ENCODE assay signal across 14 cellular contexts in the genomic region with DNA sequence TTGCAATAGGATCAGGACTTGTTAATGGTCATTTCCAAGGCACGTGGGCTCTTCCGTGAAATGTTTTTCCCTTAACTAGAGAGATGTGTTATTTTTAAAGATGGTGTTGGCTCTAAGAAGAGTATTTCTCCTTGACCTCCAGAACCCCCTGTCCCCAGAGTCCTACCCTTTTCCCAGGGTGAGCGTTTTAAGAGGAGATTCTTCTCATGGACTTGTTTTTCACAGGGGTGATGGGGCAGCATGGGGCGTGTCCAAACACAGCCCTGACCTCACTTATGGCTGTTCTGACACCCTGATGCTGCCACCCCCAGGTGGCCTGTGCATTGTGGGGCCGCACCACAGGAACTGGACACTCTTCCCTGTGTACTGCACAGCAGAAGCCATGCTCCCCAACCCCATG.
DNase-seq lines count a peak whose midpoint lies in the region; ATAC-seq and TF ChIP-seq lines count a peak whose summit lies in the region.
"Had no signal": no experiment of that assay in that cellular context is flagged by ENCODE, and none has a peak within 500 bp of the region (broad histone marks: within the 10 kb centered on the region; RNA-seq: fewer than 3 reads in every experiment).

No MANE protein-coding gene starts in this region.

- ATAC-seq in T-helper 17 cell (no peak), HG03469 (IDR thresholded peaks at IDR 0.05; ENCODE audit: unreplicated experiment) (no peak), GM19395 (IDR thresholded peaks at IDR 0.05; ENCODE audit: unreplicated experiment) (no peak)
- ATAC-seq: HCT116 had no signal

- TF ChIP-seq EP300 in ovary (IDR thresholded peaks at IDR 0.05) = no peak

- peaks cover 11% of the 10 kb centered on the region for H3K9me3 Mint-ChIP-seq in glutamatergic neuron (ENCODE audit: unreplicated experiment)

- H3K9me3 ChIP-seq in T-helper 17 cell (ENCODE audit: control insufficient read depth, low read length, poor library complexity, severe bottlenecking) (no peaks in the 10 kb centered on the region), ovary (no peaks in the 10 kb centered on the region), testis (no peaks in the 10 kb centered on the region)

- H3K27me3 Mint-ChIP-seq in T-helper 17 cell = no peaks in the 10 kb centered on the region
- H3K27me3 Mint-ChIP-seq in glutamatergic neuron (ENCODE audit: unreplicated experiment) = peaks cover 10% of the 10 kb centered on the region
- H3K27me3 Mint-ChIP-seq: CD4-positive, alpha-beta memory T cell had no signal

- H3K27me3 ChIP-seq in ovary (no peaks in the 10 kb centered on the region), testis (no peaks in the 10 kb centered on the region)

- H3K4me3 ChIP-seq in ovary = no peak overlapping the region
- no peak overlapping the region for H3K4me3 ChIP-seq in testis

- H3K4me1 ChIP-seq in ovary (ENCODE audit: insufficient read depth) (peaks cover 17% of the 10 kb centered on the region), testis (peaks cover 11% of the 10 kb centered on the region)

- DNase-seq in T-helper 17 cell (no peak), glutamatergic neuron (no peak), ovary (peak in 4 of 5 donors; percentile 53 to 82 (median 66)), testis (peak; percentile 66), NCI-H2107 treated with DMSO at 0.1 percent for 48 hours (lab: John Stamatoyannopoulos, UW; ENCODE audit: unreplicated experiment) (no peak)
- DNase-seq: C1 segment of cervical spinal cord; Calu3; CD4-positive, alpha-beta memory T cell; COR-L47; DND-41; GOT3 had no signal

- TF ChIP-seq POLR2A in ovary (IDR thresholded peaks at IDR 0.05) (no peak), testis (IDR thresholded peaks at IDR 0.05) (no peak)

- H3K36me3 ChIP-seq in ovary (no peaks in the 10 kb centered on the region), testis (ENCODE audit: low read depth, missing control alignments) (no peaks in the 10 kb centered on the region)

- TF ChIP-seq CTCF in glutamatergic neuron (IDR thresholded peaks at IDR 0.05; ENCODE audit: partially characterized antibody, unreplicated experiment) (no peak), ovary (IDR thresholded peaks at IDR 0.05) (no peak), testis (IDR thresholded peaks at IDR 0.05) (no peak)

- H3K27ac Mint-ChIP-seq in T-helper 17 cell (peak overlapping the region; percentile 24), glutamatergic neuron (ENCODE audit: unreplicated experiment) (peak overlapping the region; percentile 50)

- H3K4me3 Mint-ChIP-seq in T-helper 17 cell = no peak overlapping the region
- H3K4me3 Mint-ChIP-seq in glutamatergic neuron (ENCODE audit: unreplicated experiment) = no peak overlapping the region
- H3K4me3 Mint-ChIP-seq: CD4-positive, alpha-beta memory T cell had no signal

- H3K36me3 Mint-ChIP-seq in T-helper 17 cell (ENCODE audit: low read depth) = peaks cover 2% of the 10 kb centered on the region
- peaks cover 23% of the 10 kb centered on the region for H3K36me3 Mint-ChIP-seq in glutamatergic neuron (ENCODE audit: unreplicated experiment)

- H3K27ac ChIP-seq in ovary = peak overlapping the region in 1 of 2 donors; percentile 67
- H3K27ac ChIP-seq in testis = no peak overlapping the region

- intact Hi-C loops in ovary (cut with DNase I) (no loop called here), testis (cut with DNase I; ENCODE audit: low total_unique reads) (no loop called here)

- H3K4me1 Mint-ChIP-seq in T-helper 17 cell = peaks cover 5% of the 10 kb centered on the region
- peaks cover 11% of the 10 kb centered on the region for H3K4me1 Mint-ChIP-seq in glutamatergic neuron (ENCODE audit: low read depth, unreplicated experiment)

- WGBS in ovary, 3 donors = 17 to 47% (median 17%) methylated on average over 5 of the region's 5 CpGs
- WGBS in testis, 2 donors = 45 to 79% methylated on average over 5 of the region's 5 CpGs

Comparison
In these comparisons a context has a peak if more than half of its experiments do, and no peak if none do; other contexts are left out.
1. DNase-seq: peak in ovary (4 of 5) and testis (single experiment); none in T-helper 17 cell (0 of 3), glutamatergic neuron (single experiment) and NCI-H2107 treated with DMSO at 0.1 percent for 48 hours (single experiment).